ENCODE assay signal across 22 cellular contexts in the genomic region with DNA sequence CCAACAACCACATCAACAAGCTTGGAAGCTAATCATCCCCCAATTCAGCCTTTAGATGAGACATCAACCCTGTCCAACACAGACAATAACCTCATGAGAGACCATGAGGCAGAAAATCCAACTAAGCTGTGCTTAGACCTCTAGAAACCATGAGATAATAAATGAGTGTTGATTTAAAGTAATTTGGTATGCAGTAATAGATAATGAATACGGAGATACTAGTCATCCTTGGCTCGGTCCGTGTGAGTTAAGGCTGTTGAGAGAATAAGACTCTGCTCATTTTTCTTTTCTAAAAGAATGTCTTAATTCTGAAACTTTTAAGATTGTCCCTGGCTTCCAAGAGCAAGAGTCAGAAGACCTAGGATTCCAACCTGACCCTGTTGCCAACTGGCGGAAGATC. TPM values are rescaled to one million over a fixed set of nuclear protein-coding genes. Genes with fewer than 3 reads are reported as not detected.
A peak's percentile ranks its signal among the peaks of the same experiment; 100 is the strongest.
DNase-seq lines count a peak whose midpoint lies in the region; ATAC-seq and TF ChIP-seq lines count a peak whose summit lies in the region.
"Had no signal": no experiment of that assay in that cellular context is flagged by ENCODE, and none has a peak within 500 bp of the region (broad histone marks: within the 10 kb centered on the region; RNA-seq: fewer than 3 reads in every experiment).

No MANE protein-coding gene starts in this region.

- POLR2A ChIA-PET in HEK293T (lab: Yijun Ruan, JAX): no interaction called here

- no peak overlapping the region for H3K4me3 Mint-ChIP-seq in activated CD8-positive, alpha-beta memory T cell treated with anti-CD3 and anti-CD28 coated beads, Interleukin-2, amount 10 ng/mL, durations not matched to agents 7 days and 5 days
- H3K4me3 Mint-ChIP-seq: B cell; CD4-positive, CD25-positive, alpha-beta regulatory T cell; CD8-positive, alpha-beta memory T cell had no signal

- peaks cover under 1% of the 10 kb centered on the region for H3K4me1 Mint-ChIP-seq in activated CD8-positive, alpha-beta memory T cell treated with anti-CD3 and anti-CD28 coated beads, Interleukin-2, amount 10 ng/mL, durations not matched to agents 7 days and 5 days
- H3K4me1 Mint-ChIP-seq: B cell; CD4-positive, CD25-positive, alpha-beta regulatory T cell had no signal

- no peaks in the 10 kb centered on the region for H3K27me3 ChIP-seq in MG63
- peaks cover 14% of the 10 kb centered on the region for H3K27me3 ChIP-seq in transverse colon

- CTCF ChIA-PET in HEK293T (lab: Yijun Ruan, JAX): no interaction called here
- CTCF ChIA-PET in activated CD8-positive, alpha-beta memory T cell treated with anti-CD3 and anti-CD28 coated beads, Interleukin-2, amount 10 ng/mL, durations not matched to agents 7 days and 5 days (lab: Charles Lee): no interaction called here

- no peak for TF ChIP-seq POLR2A in transverse colon (IDR thresholded peaks at IDR 0.05)

- H3K4me3 ChIP-seq in MG63 (no peak overlapping the region), transverse colon (no peak overlapping the region)
- H3K4me3 ChIP-seq: BLaER1 treated with 17β-estradiol and CSF1 and Interleukin-3, amounts not matched to agents 10 nM and 100 nM; GM12878 had no signal

- no peaks in the 10 kb centered on the region; the same call in 1 of the 2 replicates for H3K9me3 ChIP-seq in MG63
- no peaks in the 10 kb centered on the region for H3K9me3 ChIP-seq in transverse colon
- H3K9me3 ChIP-seq: BLaER1 treated with 17β-estradiol and CSF1 and Interleukin-3, amounts not matched to agents 10 nM and 100 nM had no signal

- no peak for TF ChIP-seq CTCF in transverse colon (IDR thresholded peaks at IDR 0.05)

- no peaks in the 10 kb centered on the region for H3K9me3 Mint-ChIP-seq in activated CD8-positive, alpha-beta memory T cell treated with anti-CD3 and anti-CD28 coated beads, Interleukin-2, amount 10 ng/mL, durations not matched to agents 7 days and 5 days (ENCODE audit: low read depth)
- H3K9me3 Mint-ChIP-seq: CD8-positive, alpha-beta memory T cell had no signal

- in situ Hi-C loops in transverse colon (cut with MboI; ENCODE audit: low pct_ligation_motif_present in 1 of 4, low pct_unique_long_range_greater_than_20kb in 1 of 4, low sequenced_read_pairs in 3 of 4): no loop called here

- peaks cover 0 to 10% (median 0%) of the 10 kb centered on the region in 4 donors for H3K4me1 ChIP-seq in transverse colon

- no peak for TF ChIP-seq EP300 in transverse colon (IDR thresholded peaks at IDR 0.05; ENCODE audit: low read depth)

- ATAC-seq in sciatic nerve (peak; percentile 60), HG03097 (IDR thresholded peaks at IDR 0.05; ENCODE audit: low FRiP score, unreplicated experiment) (no peak)
- no peak for ATAC-seq in activated CD8-positive, alpha-beta memory T cell treated with anti-CD3 and anti-CD28 coated beads, Interleukin-2, amount 10 ng/mL, durations not matched to agents 7 days and 5 days
- ATAC-seq: GM12878 had no signal

- H3K27ac Mint-ChIP-seq in activated CD8-positive, alpha-beta memory T cell treated with anti-CD3 and anti-CD28 coated beads, Interleukin-2, amount 10 ng/mL, durations not matched to agents 7 days and 5 days: no peak overlapping the region
- H3K27ac Mint-ChIP-seq: B cell; CD4-positive, CD25-positive, alpha-beta regulatory T cell; CD8-positive, alpha-beta memory T cell had no signal

- H3K36me3 ChIP-seq in MG63 (no peaks in the 10 kb centered on the region), transverse colon (no peaks in the 10 kb centered on the region)
- H3K36me3 ChIP-seq: BLaER1 treated with 17β-estradiol and CSF1 and Interleukin-3, amounts not matched to agents 10 nM and 100 nM had no signal

- intact Hi-C loops in sciatic nerve (cut with DNase I): no loop called here
- intact Hi-C loops in transverse colon (cut with DNase I; ENCODE audit: low total_unique reads): no loop called here

- peak overlapping the region; percentile 5 to 86 (median 83) for H3K27ac ChIP-seq in transverse colon
- H3K27ac ChIP-seq: BLaER1 treated with 17β-estradiol and CSF1 and Interleukin-3, amounts not matched to agents 10 nM and 100 nM had no signal

- DNase-seq in MG63 (peak; percentile 42), kidney tubule cell (ENCODE audit: low spot score) (peak; percentile 5), sciatic nerve (ENCODE audit: low spot score) (no peak), transverse colon (no peak), NCI-H1694 (lab: John Stamatoyannopoulos, UW) (no peak), HEK293T (ENCODE audit: extremely low spot score) (no peak)
- no peak for DNase-seq in activated CD8-positive, alpha-beta memory T cell treated with anti-CD3 and anti-CD28 coated beads, Interleukin-2, amount 10 ng/mL, durations not matched to agents 7 days and 5 days
- DNase-seq: 8988T; CD4-positive, CD25-positive, alpha-beta regulatory T cell; CD8-positive, alpha-beta memory T cell; COR-L47; DMS 273 treated with DMSO at 0.1 percent for 48 hours; DMS53; DND-41; EL; GOT3; H7 had no signal

- H3K36me3 Mint-ChIP-seq in activated CD8-positive, alpha-beta memory T cell treated with anti-CD3 and anti-CD28 coated beads, Interleukin-2, amount 10 ng/mL, durations not matched to agents 7 days and 5 days: no peaks in the 10 kb centered on the region
- H3K36me3 Mint-ChIP-seq: CD4-positive, CD25-positive, alpha-beta regulatory T cell had no signal

- 60 to 83% methylated on average over 3 to 4 of the region's 4 CpGs for WGBS in transverse colon (ENCODE audit: low coverage in 1 of 2), 2 donors

- peaks cover 45% of the 10 kb centered on the region for H3K27me3 Mint-ChIP-seq in activated CD8-positive, alpha-beta memory T cell treated with anti-CD3 and anti-CD28 coated beads, Interleukin-2, amount 10 ng/mL, durations not matched to agents 7 days and 5 days

TF ChIP-seq in HEK293T, 16 proteins besides CTCF, POLR2A, EP300 and RAD21:
- no peak for TF ChIP-seq L3MBTL2 (conservative IDR thresholded peaks at IDR 0.05)
- no peak for TF ChIP-seq ZNF384 (IDR thresholded peaks at IDR 0.05)
- no peak for TF ChIP-seq HDGF (IDR thresholded peaks at IDR 0.05; ENCODE audit: borderline replicate concordance)
- TF ChIP-seq BHLHE40 (IDR thresholded peaks at IDR 0.05; ENCODE audit: borderline replicate concordance): no peak
- TF ChIP-seq NFRKB (IDR thresholded peaks at IDR 0.05): no peak
- no peak for TF ChIP-seq LEF1 (IDR thresholded peaks at IDR 0.05; ENCODE audit: borderline replicate concordance)
- TF ChIP-seq ELF4 (IDR thresholded peaks at IDR 0.05): no peak
- TF ChIP-seq, protein P1, sequence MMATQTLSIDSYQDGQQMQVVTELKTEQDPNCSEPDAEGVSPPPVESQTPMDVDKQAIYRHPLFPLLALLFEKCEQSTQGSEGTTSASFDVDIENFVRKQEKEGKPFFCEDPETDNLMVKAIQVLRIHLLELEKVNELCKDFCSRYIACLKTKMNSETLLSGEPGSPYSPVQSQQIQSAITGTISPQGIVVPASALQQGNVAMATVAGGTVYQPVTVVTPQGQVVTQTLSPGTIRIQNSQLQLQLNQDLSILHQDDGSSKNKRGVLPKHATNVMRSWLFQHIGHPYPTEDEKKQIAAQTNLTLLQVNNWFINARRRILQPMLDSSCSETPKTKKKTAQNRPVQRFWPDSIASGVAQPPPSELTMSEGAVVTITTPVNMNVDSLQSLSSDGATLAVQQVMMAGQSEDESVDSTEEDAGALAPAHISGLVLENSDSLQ (IDR thresholded peaks at IDR 0.05): no peak
- no peak for TF ChIP-seq ARNT (IDR thresholded peaks at IDR 0.05)
- no peak for TF ChIP-seq FOXA1 (IDR thresholded peaks at IDR 0.05)
- TF ChIP-seq CTBP1 (IDR thresholded peaks at IDR 0.05; ENCODE audit: borderline replicate concordance): no peak

RNA-seq across cellular contexts. Expression of a gene that starts 6.1 kb away (rescaled TPM):
- total RNA-seq in MG63 (2014; rRNA removed; shearing (Covaris generic); ENCODE audit: low replicate concordance): 3.0 and 4.2 TPM in 2 replicates
- 28.6 TPM for total RNA-seq in sciatic nerve
- total RNA-seq in transverse colon: 100 to 1,000 TPM in 1 of 4 donors, 10 to 100 TPM in 3; 29.4 to 316 (median 61.9) TPM
- total RNA-seq in activated CD8-positive, alpha-beta memory T cell treated with anti-CD3 and anti-CD28 coated beads, Interleukin-2, amount 10 ng/mL, durations not matched to agents 7 days and 5 days: under 1 TPM; 0.32 to 0.61 TPM
- total RNA-seq: B cell; CD4-positive, CD25-positive, alpha-beta regulatory T cell; G401 had no signal

Comparison
In these comparisons a context has a peak if more than half of its experiments do, and no peak if none do; other contexts are left out.
1. DNase-seq: peak in MG63 (single experiment) and kidney tubule cell (single experiment); none in sciatic nerve (single experiment), transverse colon (single experiment), NCI-H1694 (single experiment), HEK293T (single experiment) and activated CD8-positive, alpha-beta memory T cell treated with anti-CD3 and anti-CD28 coated beads, Interleukin-2, amount 10 ng/mL, durations not matched to agents 7 days and 5 days (single experiment).